Comparison of ENCODE assay signal across 8 cellular contexts in the genomic region with DNA sequence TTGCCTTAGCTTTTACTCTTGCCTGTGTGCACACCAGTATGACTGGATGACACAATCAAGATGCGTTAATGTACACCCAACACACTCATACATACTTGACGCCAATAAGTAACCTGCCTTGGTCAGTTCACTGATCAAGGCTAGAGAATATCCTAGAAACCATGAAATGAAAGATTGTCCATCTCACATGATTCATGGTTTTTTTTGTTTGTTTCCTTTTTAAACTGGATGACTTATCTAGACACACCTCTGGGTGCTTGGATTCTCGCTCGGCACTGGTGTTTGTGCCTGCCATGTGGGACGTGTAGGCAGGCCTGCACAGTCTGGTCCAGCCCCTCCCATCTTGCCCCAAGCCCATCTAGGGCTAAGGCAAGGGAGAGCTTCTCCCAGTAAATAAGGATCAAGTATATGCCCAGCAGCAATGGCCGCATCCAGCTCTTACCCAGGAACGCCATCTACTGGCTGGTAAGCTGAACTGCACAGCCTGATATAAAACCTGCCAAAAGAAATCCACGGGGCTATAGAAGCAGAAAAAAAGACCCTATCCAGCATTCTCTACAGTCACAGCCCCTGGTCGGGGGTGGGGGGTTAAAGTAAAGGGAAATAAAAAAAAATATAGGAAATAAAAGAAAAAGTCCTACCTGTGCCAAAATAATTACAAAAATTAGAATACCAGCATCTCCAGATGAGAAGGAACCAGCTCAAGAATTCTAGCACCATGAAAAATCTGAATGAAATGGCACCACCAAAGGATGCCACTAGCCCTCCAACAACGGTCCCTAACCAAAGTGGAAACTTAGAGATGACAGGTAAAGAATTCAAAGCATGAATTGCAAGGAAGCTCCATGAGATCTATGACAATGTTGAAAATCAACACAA.
DNase-seq lines count a peak whose midpoint lies in the region; ATAC-seq, FAIRE-seq and TF ChIP-seq lines count a peak whose summit lies in the region.

No MANE protein-coding gene starts in this region.

- no peak overlapping the region for H3K4me2 ChIP-seq in keratinocyte (ENCODE audit: control insufficient read depth, extremely low read depth, insufficient read depth, low read depth, low read length)

- H3K36me3 ChIP-seq in keratinocyte (ENCODE audit: control insufficient read depth in 2 of 2, extremely low read depth in 1 of 2, insufficient read depth in 2 of 2, low read length in 2 of 2) (no peaks in the 10 kb centered on the region), transverse colon (no peaks in the 10 kb centered on the region)

- H3K9me1 ChIP-seq in keratinocyte (ENCODE audit: control insufficient read depth, extremely low read depth, insufficient read depth, low read length): no peaks in the 10 kb centered on the region

- no peak for FAIRE-seq in keratinocyte (lab: Jason Lieb, UNC)

- POLR2A ChIA-PET in AG04449 (lab: Yijun Ruan, JAX): no interaction called here

- no peak overlapping the region for H3K27ac Mint-ChIP-seq in activated naive CD8-positive, alpha-beta T cell treated with anti-CD3 and anti-CD28 coated beads, Interleukin-2, amount 50 U/mL, for 24 hours

- no peaks in the 10 kb centered on the region for H3K9me3 Mint-ChIP-seq in activated naive CD8-positive, alpha-beta T cell treated with anti-CD3 and anti-CD28 coated beads, Interleukin-2, amount 50 U/mL, for 24 hours

- no peak overlapping the region for H3K27ac ChIP-seq in keratinocyte (ENCODE audit: control insufficient read depth, insufficient read depth, low read length)
- H3K27ac ChIP-seq in transverse colon: no peak overlapping the region

- intact Hi-C loops in transverse colon (cut with DNase I; ENCODE audit: low total_unique reads): no loop called here

- no peak overlapping the region for H2AFZ ChIP-seq in keratinocyte (ENCODE audit: control insufficient read depth, low read length)

- WGBS in transverse colon (ENCODE audit: low coverage in 1 of 2), 2 donors: 47 to 58% methylated on average over 5 to 10 of the region's 10 CpGs

- H3K4me1 ChIP-seq in keratinocyte (ENCODE audit: control insufficient read depth, extremely low read depth, insufficient read depth, low read length) (no peaks in the 10 kb centered on the region), transverse colon (no peaks in the 10 kb centered on the region)

- CTCF ChIA-PET in AG04449 (lab: Yijun Ruan, JAX): interaction anchor here (0.7 to 13.7 kb wide), 21 partner anchors 11 to 674 kb away, joined by 3 to 241 read pairs (median 4); no protein-coding TSS in a partner anchor

- DNase-seq in AG04449 (ENCODE audit: low read depth, low spot score) (no peak), GM10266 (ENCODE audit: extremely low spot score) (peak; percentile 40), NCI-H460 (ENCODE audit: extremely low read depth, low read depth) (peak; percentile 47), keratinocyte (ENCODE audit: low read depth, low spot score) (no peak), transverse colon (peak; percentile 9)
- peak; percentile 13 for DNase-seq in activated naive CD8-positive, alpha-beta T cell treated with anti-CD3 and anti-CD28 coated beads, Interleukin-2, amount 50 U/mL, for 24 hours

- ATAC-seq in HG02981 (IDR thresholded peaks at IDR 0.05; ENCODE audit: unreplicated experiment) (peak; percentile 88), GM19023 (IDR thresholded peaks at IDR 0.05; ENCODE audit: unreplicated experiment) (no peak)
- no peak for ATAC-seq in activated naive CD8-positive, alpha-beta T cell treated with anti-CD3 and anti-CD28 coated beads, Interleukin-2, amount 50 U/mL, for 24 hours

- no peak for TF ChIP-seq EP300 in transverse colon (IDR thresholded peaks at IDR 0.05; ENCODE audit: low read depth)

- H3K9ac ChIP-seq in keratinocyte (ENCODE audit: control insufficient read depth, extremely low read depth, insufficient read depth, low read length): no peak overlapping the region

- TF ChIP-seq CTCF in AG04449 (IDR thresholded peaks at IDR 0.05; ENCODE audit: insufficient read depth, low read length, missing control alignments) (peak; percentile 79), GM10266 (IDR thresholded peaks at IDR 0.05; ENCODE audit: control insufficient read depth, insufficient read depth, low read depth, missing control alignments) (peak; percentile 88), keratinocyte (optimal IDR thresholded peaks at IDR 0.05 in 1 of 3, IDR thresholded peaks at IDR 0.05 in 1 of 3, conservative IDR thresholded peaks at IDR 0.05 in 1 of 3; ENCODE audit: extremely low read depth in 1 of 3, insufficient read depth in 2 of 3, low read length in 3 of 3) (peak; percentile 82 to 89 (median 82)), transverse colon (IDR thresholded peaks at IDR 0.05) (peak; percentile 49 to 80 (median 72))

- H3K4me1 Mint-ChIP-seq in activated naive CD8-positive, alpha-beta T cell treated with anti-CD3 and anti-CD28 coated beads, Interleukin-2, amount 50 U/mL, for 24 hours: no peaks in the 10 kb centered on the region

- dilution Hi-C loops in keratinocyte (cut with MboI; ENCODE audit: extremely low pct_ligation_motif_present, low sequenced_read_pairs): loop anchor here (25.0 kb wide), 1 partner anchor 616 kb away; no protein-coding TSS in a partner anchor

- no peak overlapping the region for H3K4me3 Mint-ChIP-seq in activated naive CD8-positive, alpha-beta T cell treated with anti-CD3 and anti-CD28 coated beads, Interleukin-2, amount 50 U/mL, for 24 hours

- peaks cover 11% of the 10 kb centered on the region for H3K27me3 Mint-ChIP-seq in activated naive CD8-positive, alpha-beta T cell treated with anti-CD3 and anti-CD28 coated beads, Interleukin-2, amount 50 U/mL, for 24 hours

- no peaks in the 10 kb centered on the region for H4K20me1 ChIP-seq in keratinocyte (ENCODE audit: control insufficient read depth, extremely low read depth, insufficient read depth, low read length)

- H3K27me3 ChIP-seq in keratinocyte (ENCODE audit: control insufficient read depth, extremely low read depth, insufficient read depth, low read length) (no peaks in the 10 kb centered on the region), transverse colon (peaks cover 4% of the 10 kb centered on the region)

- no peaks in the 10 kb centered on the region for H3K9me3 ChIP-seq in keratinocyte (ENCODE audit: control insufficient read depth, low read depth, low read length)
- peaks cover 0 to 4% of the 10 kb centered on the region in 2 donors for H3K9me3 ChIP-seq in transverse colon

- TF ChIP-seq POLR2A in transverse colon (IDR thresholded peaks at IDR 0.05): no peak

- H3K36me3 Mint-ChIP-seq in activated naive CD8-positive, alpha-beta T cell treated with anti-CD3 and anti-CD28 coated beads, Interleukin-2, amount 50 U/mL, for 24 hours (ENCODE audit: low read depth): no peaks in the 10 kb centered on the region

- H3K79me2 ChIP-seq in keratinocyte (ENCODE audit: control insufficient read depth, insufficient read depth, low read length): no peaks in the 10 kb centered on the region

- H3K4me3 ChIP-seq in AG04449 (ENCODE audit: low read depth, low read length): no peak overlapping the region
- H3K4me3 ChIP-seq in keratinocyte (ENCODE audit: control insufficient read depth in 2 of 3, extremely low read depth in 1 of 3, insufficient read depth in 2 of 3, low read depth in 1 of 3, low read length in 3 of 3): no peak overlapping the region
- H3K4me3 ChIP-seq in transverse colon: no peak overlapping the region

- in situ Hi-C loops in transverse colon (cut with MboI; ENCODE audit: low pct_ligation_motif_present in 1 of 4, low pct_unique_long_range_greater_than_20kb in 1 of 4, low sequenced_read_pairs in 3 of 4): no loop called here

Comparison
In these comparisons a context has a peak if more than half of its experiments do, and no peak if none do; other contexts are left out.
1. DNase-seq: peak in GM10266 (single experiment), NCI-H460 (single experiment), activated naive CD8-positive, alpha-beta T cell treated with anti-CD3 and anti-CD28 coated beads, Interleukin-2, amount 50 U/mL, for 24 hours (single experiment) and transverse colon (single experiment); none in AG04449 (single experiment) and keratinocyte (single experiment).
2. Peak in every context shown above with its lines, with median percentiles within 50 percentile points of each other: CTCF ChIP-seq.